In genomic region chr9:33438926-33439511, GRCh38 we compare ENCODE assay signal across 21 cellular contexts. TPM values are rescaled to one million over a fixed set of nuclear protein-coding genes. Genes with fewer than 3 reads are reported as not detected.
DNase-seq lines count a peak whose midpoint lies in the region; ATAC-seq and TF ChIP-seq lines count a peak whose summit lies in the region.
"Had no signal": no experiment of that assay in that cellular context is flagged by ENCODE, and none has a peak within 500 bp of the region (broad histone marks: within the 10 kb centered on the region; RNA-seq: fewer than 3 reads in every experiment).

No MANE protein-coding gene starts in this region.

- no peak for TF ChIP-seq POLR2A in heart left ventricle (IDR thresholded peaks at IDR 0.05)

- peaks cover 0 to 5% (median 0%) of the 10 kb centered on the region in 9 donors for H3K36me3 ChIP-seq in heart left ventricle
- peaks cover 6% of the 10 kb centered on the region; the same call in 1 of the 2 replicates for H3K36me3 ChIP-seq in WERI-Rb-1
- peaks cover 36% of the 10 kb centered on the region for H3K36me3 ChIP-seq in thymus (ENCODE audit: control insufficient read depth, insufficient read depth)
- H3K36me3 ChIP-seq: BLaER1 had no signal

- intact Hi-C loops in heart left ventricle (cut with DNase I) = no loop called here
- intact Hi-C loops in Right ventricle myocardium inferior (cut with DNase I) = no loop called here

- H3K4me3 ChIP-seq in heart left ventricle = no peak overlapping the region
- H3K4me3 ChIP-seq in WERI-Rb-1 (ENCODE audit: low read depth, low read length) = no peak overlapping the region
- no peak overlapping the region for H3K4me3 ChIP-seq in thymus (ENCODE audit: low read length)
- H3K4me3 ChIP-seq: BLaER1 had no signal

- H3K4me1 ChIP-seq in heart left ventricle = peaks cover 0 to 33% (median 11%) of the 10 kb centered on the region in 12 donors
- H3K4me1 ChIP-seq in thymus (ENCODE audit: control insufficient read depth, insufficient read depth, low read length) = peaks cover 13% of the 10 kb centered on the region

- H3K27ac ChIP-seq in heart left ventricle = peak overlapping the region in 7 of 12 donors; percentile 29 to 57 (median 49)
- peak overlapping the region; percentile 17; the same call in 1 of the 2 replicates for H3K27ac ChIP-seq in WERI-Rb-1
- peak overlapping the region; percentile 2 for H3K27ac ChIP-seq in thymus (ENCODE audit: low read depth)
- H3K27ac ChIP-seq: BLaER1, HL-60 had no signal

- TF ChIP-seq CTCF in heart left ventricle (IDR thresholded peaks at IDR 0.05) = no peak
- TF ChIP-seq CTCF in WERI-Rb-1 (IDR thresholded peaks at IDR 0.05; ENCODE audit: low read depth, low read length) = no peak

- H3K27me3 ChIP-seq in heart left ventricle (peaks cover 0 to 4% (median 0%) of the 10 kb centered on the region in 9 donors), WERI-Rb-1 (ENCODE audit: insufficient read depth, low read depth, severe bottlenecking) (no peaks in the 10 kb centered on the region), thymus (ENCODE audit: control insufficient read depth, insufficient read depth) (no peaks in the 10 kb centered on the region)
- H3K27me3 ChIP-seq: BLaER1 had no signal

- DNase-seq in heart left ventricle = no peak
- DNase-seq in Right ventricle myocardium inferior (ENCODE audit: missing footprints) = no peak
- no peak for DNase-seq in WERI-Rb-1
- DNase-seq in left kidney (ENCODE audit: low read depth, low spot score) = peak; percentile 18
- no peak for DNase-seq in NOMO-1 treated with DMSO at 0.1 percent for 48 hours (lab: John Stamatoyannopoulos, UW; ENCODE audit: unreplicated experiment)
- DNase-seq: CD8-positive, alpha-beta T cell; DMS79 treated with DMSO at 0.1 percent for 48 hours; NCI-H1417; NCI-H2029; NCI-H2171 treated with DMSO at 0.1 percent for 48 hours; NCI-H748 treated with DMSO at 0.1 percent for 48 hours; SIG-M5 had no signal

- WGBS in heart left ventricle, 4 donors = 34 to 70% (median 58%) methylated on average over 7 of the region's 7 CpGs
- WGBS in thymus = 91% methylated on average over 7 of the region's 7 CpGs

- H3K9me3 ChIP-seq in heart left ventricle (no peaks in the 10 kb centered on the region), WERI-Rb-1 (ENCODE audit: severe bottlenecking) (no peaks in the 10 kb centered on the region), thymus (ENCODE audit: control insufficient read depth) (no peaks in the 10 kb centered on the region)
- H3K9me3 ChIP-seq: BLaER1 had no signal

- ATAC-seq in heart left ventricle (peak in 2 of 4 donors; percentile 4 to 51), Right ventricle myocardium inferior (no peak), HG02970 (IDR thresholded peaks at IDR 0.05; ENCODE audit: low FRiP score, unreplicated experiment) (no peak), GM21619 (IDR thresholded peaks at IDR 0.05; ENCODE audit: unreplicated experiment) (no peak)
- ATAC-seq: CD8-positive, alpha-beta T cell had no signal

RNA-seq across cellular contexts. Expression of gene AQP3, which starts 8.4 kb away (rescaled TPM):
- 100 to 1,000 TPM in 1 of 9 donors, 10 to 100 TPM in 6, 1 to 10 TPM in 2; 6.0 to 116 (median 13.3) TPM for total RNA-seq in heart left ventricle
- polyA plus RNA-seq in heart left ventricle = 10 to 100 TPM in 1 of 2 donors, 1 to 10 TPM in 1; 7.5 to 27.1 TPM
- 16.3 TPM for total RNA-seq in Right ventricle myocardium inferior
- polyA plus RNA-seq in thymus = 129 TPM
- total RNA-seq: G401 had no signal

RNA-seq across cellular contexts. Expression of gene NOL6, which starts 34.7 kb away (rescaled TPM):
- total RNA-seq in heart left ventricle (10 to 100 TPM; 11.2 to 22.1 (median 14.9) TPM), Right ventricle myocardium inferior (13.0 TPM)
- polyA plus RNA-seq in heart left ventricle (10 to 100 TPM; 13.6 to 28.2 TPM), thymus (29.5 TPM)

RNA-seq across cellular contexts. Expression of gene AQP7, which starts 36.7 kb away (rescaled TPM):
- total RNA-seq in heart left ventricle = 100 to 1,000 TPM in 6 of 9 donors, 10 to 100 TPM in 3; 82.5 to 252 (median 113) TPM
- 100 to 1,000 TPM in 1 of 2 donors, 10 to 100 TPM in 1; 32.1 to 216 TPM for polyA plus RNA-seq in heart left ventricle
- 147 TPM for total RNA-seq in Right ventricle myocardium inferior
- polyA plus RNA-seq in thymus = 1.3 TPM
- total RNA-seq: A172; CD8-positive, alpha-beta T cell; LHCN-M2; NCI-H460 had no signal
